9 cellular contexts compared by ENCODE assay signal in genomic region chr1:35454616-35455015, GRCh38.
DNase-seq lines count a peak whose midpoint lies in the region; ATAC-seq, FAIRE-seq and TF ChIP-seq lines count a peak whose summit lies in the region.
"Had no signal": no experiment of that assay in that cellular context is flagged by ENCODE, and none has a peak within 500 bp of the region (broad histone marks: within the 10 kb centered on the region; RNA-seq: fewer than 3 reads in every experiment).

No MANE protein-coding gene starts in this region.

- H3K18ac ChIP-seq in mesendoderm (ENCODE audit: low read length): no peak overlapping the region

- no peak overlapping the region for H2AK5ac ChIP-seq in mesendoderm (ENCODE audit: low read length)

- no peak overlapping the region for H2BK120ac ChIP-seq in mesendoderm (ENCODE audit: low read depth, low read length)

- DNase-seq in A673 (ENCODE audit: low spot score): no peak
- DNase-seq in GM12864 (ENCODE audit: low read depth): no peak
- peak; percentile 49 for DNase-seq in astrocyte (ENCODE audit: low read depth)
- no peak for DNase-seq in left lobe of liver (ENCODE audit: low spot score)
- DNase-seq in Calu3: no peak
- DNase-seq in mesendoderm: no peak
- no peak for DNase-seq in COLO668 (lab: John Stamatoyannopoulos, UW; ENCODE audit: unreplicated experiment)
- DNase-seq in cortex of kidney (lab: John Stamatoyannopoulos, UW): no peak

- WGBS in mesendoderm (ENCODE audit: extremely low coverage, insufficient coverage, low lambda C conversion rate): no CpG with 5 or more reads among the region's 1 CpG

- H3K4me3 Mint-ChIP-seq in astrocyte (ENCODE audit: unreplicated experiment): no peak overlapping the region
- no peak overlapping the region for H3K4me3 Mint-ChIP-seq in Calu3 (ENCODE audit: low read depth, unreplicated experiment)
- H3K4me3 Mint-ChIP-seq: type B pancreatic cell had no signal

- BruUV-seq in A673 (replicated peaks; lab: Mats Ljungman, UMichigan) (no TSS peak), Calu3 (replicated peaks; lab: Mats Ljungman, UMichigan) (no TSS peak)

- H3K4me2 ChIP-seq in astrocyte (ENCODE audit: low read length): no peak overlapping the region
- no peak overlapping the region for H3K4me2 ChIP-seq in mesendoderm (ENCODE audit: low read length)

- no peaks in the 10 kb centered on the region for H3K27me3 ChIP-seq in A673 (replicated peaks; ENCODE audit: insufficient read depth, low read depth, low read length, poor library complexity)
- no peaks in the 10 kb centered on the region for H3K27me3 ChIP-seq in astrocyte (ENCODE audit: insufficient read depth, low read length)
- no peaks in the 10 kb centered on the region for H3K27me3 ChIP-seq in mesendoderm (ENCODE audit: insufficient read depth, low read length, poor library complexity)

- TF ChIP-seq CTCF in A673 (conservative IDR thresholded peaks at IDR 0.05; ENCODE audit: low read depth, low read length): 0 out of 2 replicates have a peak, but pooled peaks have one; percentile 14
- TF ChIP-seq CTCF in GM12864 (IDR thresholded peaks at IDR 0.05; ENCODE audit: low read depth, low read length, missing control alignments): peak; percentile 13
- TF ChIP-seq CTCF in astrocyte (IDR thresholded peaks at IDR 0.05; ENCODE audit: insufficient read depth, low read depth, low read length): no peak
- TF ChIP-seq CTCF in Calu3 (IDR thresholded peaks at IDR 0.05; ENCODE audit: unreplicated experiment): no peak

- H3K4me1 Mint-ChIP-seq in astrocyte (ENCODE audit: low read depth, unreplicated experiment) (peaks cover 2% of the 10 kb centered on the region), Calu3 (ENCODE audit: low read depth, unreplicated experiment) (no peaks in the 10 kb centered on the region)

- H3K9ac ChIP-seq in astrocyte (ENCODE audit: low read length) (no peak overlapping the region), mesendoderm (ENCODE audit: low read length) (no peak overlapping the region)

- no peaks in the 10 kb centered on the region for H3K79me1 ChIP-seq in mesendoderm (ENCODE audit: low read length)

- H3K4me3 ChIP-seq in A673 (ENCODE audit: low read depth, low read length, poor library complexity, severe bottlenecking) (no peak overlapping the region), GM12864 (ENCODE audit: low read depth, low read length) (no peak overlapping the region), astrocyte (ENCODE audit: insufficient read depth, low read depth, low read length) (no peak overlapping the region), mesendoderm (ENCODE audit: low read length) (no peak overlapping the region)

- H3K9me3 Mint-ChIP-seq in astrocyte (ENCODE audit: unreplicated experiment): no peaks in the 10 kb centered on the region
- no peaks in the 10 kb centered on the region for H3K9me3 Mint-ChIP-seq in Calu3 (ENCODE audit: low read depth, unreplicated experiment)
- H3K9me3 Mint-ChIP-seq: type B pancreatic cell had no signal

- H2BK5ac ChIP-seq in mesendoderm (ENCODE audit: low read length): no peak overlapping the region

- H3K27ac Mint-ChIP-seq in astrocyte (ENCODE audit: unreplicated experiment) (no peak overlapping the region), Calu3 (ENCODE audit: unreplicated experiment) (no peak overlapping the region)
- H3K27ac Mint-ChIP-seq: type B pancreatic cell had no signal

- intact Hi-C loops in A673 (cut with micrococcal nuclease; ENCODE audit: unreplicated experiment) (loop anchor here (5.0 kb wide), 2 partner anchors 263 to 318 kb away; partner anchors contain the start of gene C1orf216), Calu3 (cut with micrococcal nuclease; ENCODE audit: unreplicated experiment) (loop anchor here (5.0 kb wide), 1 partner anchor 263 kb away; the partner anchor contains the start of gene C1orf216)

- peak; percentile 59 for ATAC-seq in left lobe of liver

- no peak overlapping the region for H3K4ac ChIP-seq in mesendoderm (ENCODE audit: low read depth, low read length)

- H3K27me3 Mint-ChIP-seq in astrocyte (ENCODE audit: low read depth, unreplicated experiment): no peaks in the 10 kb centered on the region
- H3K27me3 Mint-ChIP-seq in Calu3 (ENCODE audit: unreplicated experiment): no peaks in the 10 kb centered on the region
- H3K27me3 Mint-ChIP-seq: type B pancreatic cell had no signal

- no peak overlapping the region for H4K8ac ChIP-seq in mesendoderm (ENCODE audit: low read depth, low read length)

- H3K36me3 Mint-ChIP-seq in astrocyte (ENCODE audit: low read depth, unreplicated experiment) (peaks cover 8% of the 10 kb centered on the region), Calu3 (ENCODE audit: insufficient read depth, unreplicated experiment) (peaks cover 12% of the 10 kb centered on the region)

- H3K36me3 ChIP-seq in A673 (ENCODE audit: insufficient read depth, low read length, poor library complexity, severe bottlenecking): peaks cover 22% of the 10 kb centered on the region
- peaks cover 7% of the 10 kb centered on the region for H3K36me3 ChIP-seq in astrocyte (ENCODE audit: insufficient read depth, low read length)
- peaks cover 5% of the 10 kb centered on the region for H3K36me3 ChIP-seq in mesendoderm (ENCODE audit: control insufficient read depth, insufficient read depth, low read length)

- H4K5ac ChIP-seq in mesendoderm (ENCODE audit: low read length): no peak overlapping the region

- no peak overlapping the region for H3K27ac ChIP-seq in A673 (ENCODE audit: low read depth, low read length, poor library complexity, severe bottlenecking)
- H3K27ac ChIP-seq in astrocyte (ENCODE audit: low read depth, low read length): peak overlapping the region; percentile 16
- H3K27ac ChIP-seq in mesendoderm (ENCODE audit: low read depth, low read length): no peak overlapping the region

- H3K4me1 ChIP-seq in A673 (ENCODE audit: insufficient read depth, low read length, poor library complexity, severe bottlenecking): peaks cover 24% of the 10 kb centered on the region
- H3K4me1 ChIP-seq in astrocyte (ENCODE audit: insufficient read depth, low read length): peaks cover 9% of the 10 kb centered on the region
- no peaks in the 10 kb centered on the region for H3K4me1 ChIP-seq in mesendoderm (ENCODE audit: control insufficient read depth, low read depth, low read length)

- no peak overlapping the region for H2BK15ac ChIP-seq in mesendoderm (replicated peaks; ENCODE audit: low read depth)

- no peaks in the 10 kb centered on the region for H3K79me2 ChIP-seq in astrocyte (ENCODE audit: insufficient read depth, low read length)
- H3K79me2 ChIP-seq in mesendoderm (ENCODE audit: control insufficient read depth, insufficient read depth, low read length): no peaks in the 10 kb centered on the region

- no peak overlapping the region for H3K56ac ChIP-seq in mesendoderm (ENCODE audit: low read length)

- H3K9me3 ChIP-seq in A673 (ENCODE audit: low read depth, low read length, poor library complexity, severe bottlenecking): no peaks in the 10 kb centered on the region
- no peaks in the 10 kb centered on the region for H3K9me3 ChIP-seq in astrocyte (ENCODE audit: insufficient read depth, low read depth, low read length)

- POLR2A ChIA-PET in A673 (lab: Charles Lee; ENCODE audit: low non-redundant PET): no interaction called here

- CTCF ChIA-PET in A673 (lab: Charles Lee) (no interaction called here), Calu3 (lab: Charles Lee) (no interaction called here)

- no peaks in the 10 kb centered on the region for H4K20me1 ChIP-seq in astrocyte (ENCODE audit: insufficient read depth, low read length)

- no peak overlapping the region for H3K23ac ChIP-seq in mesendoderm (ENCODE audit: low read length)

- no peak overlapping the region for H2AFZ ChIP-seq in astrocyte (ENCODE audit: low read depth, low read length)

- FAIRE-seq in astrocyte (lab: Jason Lieb, UNC): no peak

Comparison
In these comparisons a context has a peak if more than half of its experiments do, and no peak if none do; other contexts are left out.
1. CTCF ChIP-seq: peak in A673 (single experiment) and GM12864 (single experiment); none in astrocyte (single experiment) and Calu3 (single experiment).